2 cellular contexts compared by ENCODE assay signal in genomic region chr3:52854013-52854412, GRCh38.
TF ChIP-seq lines count a peak whose summit lies in the region.

No MANE protein-coding gene starts in this region.

TF ChIP-seq in SK-N-SH, 30 proteins besides CTCF, POLR2A, EP300 and RAD21 (continued from another document):
- peak; percentile 89 for TF ChIP-seq REST (IDR thresholded peaks at IDR 0.05; ENCODE audit: low read depth, low read length)
TF ChIP-seq in SK-N-SH: peak in this region for 1.

TF ChIP-seq in SK-N-SH treated with all-trans-retinoic acid at 6 μM for 48 hours, 23 proteins besides CTCF, POLR2A, EP300 and RAD21 (continued from another document):
- TF ChIP-seq CSRNP3 (CRISPR knock-in tag; IDR thresholded peaks at IDR 0.05) (no peak), GLIS3 (CRISPR knock-in tag; IDR thresholded peaks at IDR 0.05) (no peak), ARNTL (CRISPR knock-in tag; IDR thresholded peaks at IDR 0.05; ENCODE audit: borderline replicate concordance, low read depth) (no peak), ESRRG (CRISPR knock-in tag; IDR thresholded peaks at IDR 0.05) (no peak), TSHZ2 (CRISPR knock-in tag; IDR thresholded peaks at IDR 0.05) (no peak), SNAI2 (CRISPR knock-in tag; IDR thresholded peaks at IDR 0.05) (no peak), TCF4 (CRISPR knock-in tag; IDR thresholded peaks at IDR 0.05; ENCODE audit: borderline replicate concordance) (no peak), ZFP30 (CRISPR knock-in tag; IDR thresholded peaks at IDR 0.05) (no peak), ZNF8 (CRISPR knock-in tag; IDR thresholded peaks at IDR 0.05) (no peak)
